8 cellular contexts compared by ENCODE assay signal in the genomic region with DNA sequence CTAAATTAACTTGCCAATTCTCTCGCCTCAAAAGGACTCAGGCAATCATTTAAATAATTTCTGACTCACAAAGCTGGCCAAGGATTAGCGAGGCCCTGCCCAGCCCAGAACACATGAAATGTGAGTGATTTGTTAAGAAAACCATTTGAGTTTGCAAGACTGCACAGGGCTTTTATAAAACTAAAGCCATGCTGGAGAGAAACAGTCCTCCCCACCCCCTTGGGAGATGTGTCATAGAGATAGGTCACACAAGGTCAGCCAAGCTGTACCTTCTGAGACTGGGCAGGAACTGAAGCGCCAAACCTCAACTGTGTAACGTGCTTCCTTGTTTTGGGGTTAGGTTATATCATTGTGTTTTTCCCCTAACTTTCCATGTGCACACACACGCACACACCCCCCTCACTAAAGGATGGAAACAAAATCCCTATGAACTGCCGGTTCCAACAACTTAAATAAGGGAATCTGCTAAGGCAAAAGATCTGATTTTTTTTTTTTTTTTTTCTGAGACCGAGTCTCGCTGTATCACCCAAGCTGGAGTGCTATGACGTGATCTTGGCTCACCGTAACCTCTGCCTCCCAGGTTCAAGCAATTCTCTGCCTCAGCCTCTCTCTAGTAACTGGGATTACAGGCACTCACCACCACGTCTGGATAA. TPM values are rescaled to one million over a fixed set of nuclear protein-coding genes. Genes with fewer than 3 reads are reported as not detected.
DNase-seq lines count a peak whose midpoint lies in the region; ATAC-seq lines count a peak whose summit lies in the region.

No MANE protein-coding gene starts in this region.

- peak overlapping the region; percentile 32 for H3K27ac Mint-ChIP-seq in dendritic cell treated with granulocyte-macrophage colony-stimulating factor and Interleukin-4, amounts not matched to agents 40 ng/mL and 50 ng/mL, for 4 days
- peak overlapping the region in 1 of 10 donors; percentile 43 for H3K27ac Mint-ChIP-seq in naive thymus-derived CD8-positive, alpha-beta T cell

- H3K9me3 Mint-ChIP-seq in dendritic cell treated with granulocyte-macrophage colony-stimulating factor and Interleukin-4, amounts not matched to agents 40 ng/mL and 50 ng/mL, for 4 days: no peaks in the 10 kb centered on the region
- H3K9me3 Mint-ChIP-seq in naive thymus-derived CD8-positive, alpha-beta T cell: peaks cover 0 to 7% (median 0%) of the 10 kb centered on the region in 9 donors

- intact Hi-C loops in dendritic cell treated with granulocyte-macrophage colony-stimulating factor and Interleukin-4, amounts not matched to agents 40 ng/mL and 50 ng/mL, for 4 days (cut with micrococcal nuclease): no loop called here

- H3K4me3 Mint-ChIP-seq in dendritic cell treated with granulocyte-macrophage colony-stimulating factor and Interleukin-4, amounts not matched to agents 40 ng/mL and 50 ng/mL, for 4 days: no peak overlapping the region
- H3K4me3 Mint-ChIP-seq in naive thymus-derived CD8-positive, alpha-beta T cell: peak overlapping the region in 1 of 10 donors; percentile 26

- ATAC-seq in HG02763 (IDR thresholded peaks at IDR 0.05; ENCODE audit: unreplicated experiment): peak; percentile 98
- peak; percentile 45 to 70 for ATAC-seq in naive thymus-derived CD8-positive, alpha-beta T cell

- DNase-seq in NCI-H82 (lab: John Stamatoyannopoulos, UW) (peak; percentile 4), NCI-H82 treated with DMSO at 0.1 percent for 48 hours (lab: John Stamatoyannopoulos, UW; ENCODE audit: unreplicated experiment) (no peak), NCI-H69 (lab: John Stamatoyannopoulos, UW) (peak; percentile 0), cerebellar nuclear complex (lab: John Stamatoyannopoulos, UW) (no peak), inferior parietal cortex (ENCODE audit: extremely low spot score) (no peak)
- DNase-seq in naive thymus-derived CD8-positive, alpha-beta T cell: peak in 1 of 10 donors; percentile 42

- H3K27me3 Mint-ChIP-seq in dendritic cell treated with granulocyte-macrophage colony-stimulating factor and Interleukin-4, amounts not matched to agents 40 ng/mL and 50 ng/mL, for 4 days: no peaks in the 10 kb centered on the region
- peaks cover 11 to 32% (median 19%) of the 10 kb centered on the region in 5 donors for H3K27me3 Mint-ChIP-seq in naive thymus-derived CD8-positive, alpha-beta T cell

- POLR2A ChIA-PET in naive thymus-derived CD8-positive, alpha-beta T cell (lab: Charles Lee): no interaction called here

- H3K4me1 Mint-ChIP-seq in dendritic cell treated with granulocyte-macrophage colony-stimulating factor and Interleukin-4, amounts not matched to agents 40 ng/mL and 50 ng/mL, for 4 days (ENCODE audit: low read depth): peaks cover 28% of the 10 kb centered on the region
- peaks cover 0 to 15% (median under 1%) of the 10 kb centered on the region in 4 donors for H3K4me1 Mint-ChIP-seq in naive thymus-derived CD8-positive, alpha-beta T cell

- no peaks in the 10 kb centered on the region for H3K36me3 Mint-ChIP-seq in dendritic cell treated with granulocyte-macrophage colony-stimulating factor and Interleukin-4, amounts not matched to agents 40 ng/mL and 50 ng/mL, for 4 days (ENCODE audit: low read depth)
- peaks cover 0 to 10% (median 8%) of the 10 kb centered on the region in 3 donors for H3K36me3 Mint-ChIP-seq in naive thymus-derived CD8-positive, alpha-beta T cell

RNA-seq across cellular contexts. Expression of a gene that starts 8.1 kb away (rescaled TPM):
- total RNA-seq in naive thymus-derived CD8-positive, alpha-beta T cell: not detected
- polyA plus RNA-seq in naive thymus-derived CD8-positive, alpha-beta T cell: not detected

Comparison
In these comparisons a context has a peak if more than half of its experiments do, and no peak if none do; other contexts are left out.
1. DNase-seq: peak in NCI-H82 (single experiment) and NCI-H69 (single experiment); none in NCI-H82 treated with DMSO at 0.1 percent for 48 hours (single experiment), cerebellar nuclear complex (0 of 2) and inferior parietal cortex (single experiment).